29 cellular contexts compared by ENCODE assay signal in genomic region chrX:137742846-137743245, GRCh38.
"Had no signal": no experiment of that assay in that cellular context is flagged by ENCODE, and none has a peak within 500 bp of the region (broad histone marks: within the 10 kb centered on the region; RNA-seq: fewer than 3 reads in every experiment).

No MANE protein-coding gene starts in this region.

- H3K27ac Mint-ChIP-seq: activated CD4-positive, alpha-beta memory T cell treated with anti-CD3 and anti-CD28 coated beads for 36 hours; activated CD4-positive, alpha-beta T cell treated with anti-CD3 and anti-CD28 coated beads, Interleukin-2, amount 10 ng/mL, durations not matched to agents 7 days and 5 days; activated naive CD4-positive, alpha-beta T cell treated with anti-CD3 and anti-CD28 coated beads, Interleukin-2, amount 10 ng/mL, durations not matched to agents 7 days and 5 days; activated naive CD8-positive, alpha-beta T cell; activated naive CD8-positive, alpha-beta T cell treated with anti-CD3 and anti-CD28 coated beads, Interleukin-2, amount 50 U/mL, for 24 hours; brain had no signal

- H3K27me3 ChIP-seq: Peyer's patch, SJCRH30 had no signal

- H3K36me3 ChIP-seq: Peyer's patch, SJCRH30, WERI-Rb-1 had no signal

- H3K4me3 Mint-ChIP-seq: activated CD4-positive, alpha-beta memory T cell treated with anti-CD3 and anti-CD28 coated beads for 36 hours; activated CD4-positive, alpha-beta T cell treated with anti-CD3 and anti-CD28 coated beads, Interleukin-2, amount 10 ng/mL, durations not matched to agents 7 days and 5 days; activated naive CD4-positive, alpha-beta T cell treated with anti-CD3 and anti-CD28 coated beads, Interleukin-2, amount 10 ng/mL, durations not matched to agents 7 days and 5 days; activated naive CD8-positive, alpha-beta T cell; activated naive CD8-positive, alpha-beta T cell treated with anti-CD3 and anti-CD28 coated beads, Interleukin-2, amount 50 U/mL, for 24 hours; brain had no signal

- DNase-seq: activated CD4-positive, alpha-beta memory T cell treated with anti-CD3 and anti-CD28 coated beads for 36 hours; activated CD4-positive, alpha-beta T cell treated with anti-CD3 and anti-CD28 coated beads, Interleukin-2, amount 10 ng/mL, durations not matched to agents 7 days and 5 days; activated CD8-positive, alpha-beta memory T cell treated with anti-CD3 and anti-CD28 coated beads, Interleukin-2, amount 50 U/mL, for 48 hours; activated effector memory CD4-positive, alpha-beta T cell treated with Interleukin-2 at 50 U/mL for 16 hours; activated naive CD4-positive, alpha-beta T cell treated with anti-CD3 and anti-CD28 coated beads, Interleukin-2, amount 10 ng/mL, durations not matched to agents 7 days and 5 days; activated naive CD8-positive, alpha-beta T cell treated with anti-CD3 and anti-CD28 coated beads, Interleukin-2, amount 50 U/mL, for 24 hours; activated T-cell treated with anti-CD3 and anti-CD28 coated beads, Interleukin-2, amount 50 U/mL, for 48 hours; anterior cingulate cortex; caudate nucleus; cerebellar nuclear complex; MM.1S; MV-4-11; NCI-H1092; NCI-H1436 treated with DMSO at 0.1 percent for 48 hours; NCI-H1694 treated with DMSO at 0.1 percent for 48 hours; NCI-H2029; NCI-H510A; NCI-H526; NCI-H748 treated with DMSO at 0.1 percent for 48 hours; NK-92 treated with Interleukin-12 subunit alpha and Interleukin-12 subunit beta, amount 100 ng/mL, for 24 hours; PC-3; Peyer's patch; RPMI8226; SJCRH30; T1000; WERI-Rb-1 had no signal

- H3K4me1 Mint-ChIP-seq: activated CD4-positive, alpha-beta T cell treated with anti-CD3 and anti-CD28 coated beads, Interleukin-2, amount 10 ng/mL, durations not matched to agents 7 days and 5 days; activated naive CD4-positive, alpha-beta T cell treated with anti-CD3 and anti-CD28 coated beads, Interleukin-2, amount 10 ng/mL, durations not matched to agents 7 days and 5 days; activated naive CD8-positive, alpha-beta T cell treated with anti-CD3 and anti-CD28 coated beads, Interleukin-2, amount 50 U/mL, for 24 hours had no signal

- ATAC-seq: activated naive CD8-positive, alpha-beta T cell treated with anti-CD3 and anti-CD28 coated beads, Interleukin-2, amount 50 U/mL, for 24 hours; PC-3 had no signal

- H3K27ac ChIP-seq: Peyer's patch, SJCRH30, SK-N-MC, WERI-Rb-1 had no signal

- H3K36me3 Mint-ChIP-seq: activated CD4-positive, alpha-beta memory T cell treated with anti-CD3 and anti-CD28 coated beads for 36 hours; activated naive CD4-positive, alpha-beta T cell treated with anti-CD3 and anti-CD28 coated beads, Interleukin-2, amount 10 ng/mL, durations not matched to agents 7 days and 5 days; activated naive CD8-positive, alpha-beta T cell; brain had no signal

- H3K4me3 ChIP-seq: Peyer's patch, SJCRH30, SK-N-MC had no signal

- H3K9me3 ChIP-seq: Peyer's patch, SJCRH30 had no signal

- H3K4me1 ChIP-seq: Peyer's patch, SJCRH30 had no signal

- H3K9me3 Mint-ChIP-seq: activated CD4-positive, alpha-beta memory T cell treated with anti-CD3 and anti-CD28 coated beads for 36 hours; activated CD4-positive, alpha-beta T cell treated with anti-CD3 and anti-CD28 coated beads, Interleukin-2, amount 10 ng/mL, durations not matched to agents 7 days and 5 days; activated naive CD4-positive, alpha-beta T cell treated with anti-CD3 and anti-CD28 coated beads, Interleukin-2, amount 10 ng/mL, durations not matched to agents 7 days and 5 days; activated naive CD8-positive, alpha-beta T cell treated with anti-CD3 and anti-CD28 coated beads, Interleukin-2, amount 50 U/mL, for 24 hours had no signal

- H3K27me3 Mint-ChIP-seq: activated CD4-positive, alpha-beta memory T cell treated with anti-CD3 and anti-CD28 coated beads for 36 hours; activated CD4-positive, alpha-beta T cell treated with anti-CD3 and anti-CD28 coated beads, Interleukin-2, amount 10 ng/mL, durations not matched to agents 7 days and 5 days; activated naive CD4-positive, alpha-beta T cell treated with anti-CD3 and anti-CD28 coated beads, Interleukin-2, amount 10 ng/mL, durations not matched to agents 7 days and 5 days; activated naive CD8-positive, alpha-beta T cell; activated naive CD8-positive, alpha-beta T cell treated with anti-CD3 and anti-CD28 coated beads, Interleukin-2, amount 50 U/mL, for 24 hours; brain had no signal
